Comparison of ENCODE assay signal across 8 cellular contexts in the genomic region with DNA sequence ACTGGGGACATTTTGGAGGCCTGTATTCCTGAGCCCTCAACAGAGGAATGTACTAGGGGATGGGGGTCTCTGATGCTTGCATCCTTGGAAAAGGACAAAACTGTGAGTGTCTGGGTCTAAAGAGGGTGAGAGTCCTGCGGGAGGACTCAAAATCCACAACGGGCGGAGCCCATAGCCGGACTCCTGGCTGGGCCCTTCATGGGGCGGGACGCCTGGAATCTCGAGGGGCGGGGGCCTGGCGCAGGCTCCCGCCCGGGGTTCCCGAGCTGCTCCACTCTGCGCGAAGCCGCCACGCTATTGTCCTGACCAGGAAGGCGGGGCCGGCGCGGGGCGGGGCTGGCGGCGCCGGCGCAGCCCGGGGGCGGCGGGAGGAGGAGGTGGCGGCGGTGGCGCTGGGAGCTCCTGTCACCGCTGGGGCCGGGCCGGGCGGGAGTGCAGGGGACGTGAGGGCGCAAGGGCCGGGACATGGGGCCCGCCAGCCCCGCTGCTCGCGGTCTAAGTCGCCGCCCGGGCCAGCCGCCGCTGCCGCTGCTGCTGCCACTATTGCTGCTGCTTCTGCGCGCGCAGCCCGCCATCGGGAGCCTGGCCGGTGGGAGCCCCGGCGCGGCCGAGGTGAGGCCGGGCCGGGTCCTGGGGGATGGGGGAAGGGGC.
DNase-seq lines count a peak whose midpoint lies in the region; ATAC-seq and TF ChIP-seq lines count a peak whose summit lies in the region.

A gene (plus strand): TSS at position 403 of the 651 bp plus-strand sequence. CDS start 63 bp downstream, at position 466.

- DNase-seq in GM10266 (ENCODE audit: extremely low spot score) (peak; percentile 83), NCI-H1105 treated with DMSO at 0.1 percent for 48 hours (lab: John Stamatoyannopoulos, UW) (peak; percentile 63), cardiac fibroblast (ENCODE audit: low read depth in 2 of 2) (peak; percentile 22 to 47), iris pigment epithelial cell (ENCODE audit: low read depth) (peak; percentile 31), foreskin melanocyte (no peak)
- DNase-seq in activated CD4-positive, CD25-positive, alpha-beta regulatory T cell (lab: John Stamatoyannopoulos, UW) = peak in 3 of 4 experiments; percentile 31 to 35 (median 34)
- DNase-seq in stimulated activated CD4-positive, alpha-beta T cell treated with anti-CD3 and anti-CD28 coated beads, Interleukin-1b, Interleukin-23, amount 100 ng/mL, for 24 hours (ENCODE audit: low read depth in 4 of 4, low spot score in 1 of 4) = peak; percentile 37 to 75 (median 58)

- peak within 1 kb of the TSS; percentile 15 to 43 for H3K4me3 ChIP-seq in cardiac fibroblast (replicated peaks in 1 of 2; ENCODE audit: low read depth in 2 of 2, low read length in 2 of 2)

- no peak for TF ChIP-seq CTCF in GM10266 (IDR thresholded peaks at IDR 0.05; ENCODE audit: control insufficient read depth, insufficient read depth, low read depth, missing control alignments)
- TF ChIP-seq CTCF in cardiac fibroblast (IDR thresholded peaks at IDR 0.05; ENCODE audit: low read depth, low read length) = no peak

- ATAC-seq in GM21619 (IDR thresholded peaks at IDR 0.05; ENCODE audit: unreplicated experiment) = no peak
